Comparison of ENCODE assay signal across 8 cellular contexts in genomic region chr15:92809064-92809879, GRCh38.
DNase-seq lines count a peak whose midpoint lies in the region; ATAC-seq and TF ChIP-seq lines count a peak whose summit lies in the region.

No MANE protein-coding gene starts in this region.

- H3K4me3 ChIP-seq in left ventricle myocardium inferior (peak overlapping the region; percentile 75), prostate gland (peak overlapping the region; percentile 34 to 48), urinary bladder (ENCODE audit: low read depth, low read length) (peak overlapping the region; percentile 37)

- in situ Hi-C loops in GM13977 (cut with MboI; ENCODE audit: low pct_unique_long_range_greater_than_20kb, low sequenced_read_pairs, unreplicated experiment) = loop anchor here (5.0 kb wide), 1 partner anchor 93 kb away; the partner anchor contains the start of gene CHD2

- TF ChIP-seq CTCF in GM13977 (IDR thresholded peaks at IDR 0.05; ENCODE audit: extremely low read depth, insufficient read depth, missing control alignments) (peak; percentile 99), left ventricle myocardium inferior (IDR thresholded peaks at IDR 0.05; ENCODE audit: borderline replicate concordance) (peak; percentile 99), prostate gland (IDR thresholded peaks at IDR 0.05) (peak; percentile 98 to 100 (median 100))

- under 1% methylated on average over 80 of the region's 80 CpGs for WGBS in prostate gland
- WGBS in urinary bladder = under 1% methylated on average over 80 of the region's 80 CpGs

- peak; percentile 74 for ATAC-seq in HG02870 (IDR thresholded peaks at IDR 0.05; ENCODE audit: unreplicated experiment)

- H3K36me3 ChIP-seq in left ventricle myocardium inferior (no peaks in the 10 kb centered on the region), prostate gland (no peaks in the 10 kb centered on the region), urinary bladder (ENCODE audit: insufficient read depth) (no peaks in the 10 kb centered on the region)

- TF ChIP-seq POLR2A in prostate gland (IDR thresholded peaks at IDR 0.05) = peak; percentile 68

- intact Hi-C loops in left ventricle myocardium inferior (cut with micrococcal nuclease) (no loop called here), prostate gland (cut with DNase I) (loop anchor here (1.0 to 10.0 kb wide), 6 partner anchors 24 to 218 kb away; partner anchors contain the start of gene CHD2)

- peaks cover 39% of the 10 kb centered on the region for H3K4me1 ChIP-seq in left ventricle myocardium inferior
- H3K4me1 ChIP-seq in prostate gland (replicated peaks) = no peaks in the 10 kb centered on the region
- no peaks in the 10 kb centered on the region for H3K4me1 ChIP-seq in urinary bladder (ENCODE audit: insufficient read depth)

- no peaks in the 10 kb centered on the region for H3K9me3 ChIP-seq in left ventricle myocardium inferior (replicated peaks)
- H3K9me3 ChIP-seq in prostate gland = no peaks in the 10 kb centered on the region

- H3K27ac ChIP-seq in left ventricle myocardium inferior (replicated peaks) = peak overlapping the region; percentile 100
- peak overlapping the region; percentile 98 to 99 for H3K27ac ChIP-seq in prostate gland
- H3K27ac ChIP-seq in urinary bladder (ENCODE audit: low read depth) = peak overlapping the region; percentile 97

- H3K27me3 ChIP-seq in left ventricle myocardium inferior (ENCODE audit: low read depth) (no peaks in the 10 kb centered on the region), prostate gland (replicated peaks; ENCODE audit: insufficient read depth) (no peaks in the 10 kb centered on the region)

- DNase-seq in GM13977 (ENCODE audit: low spot score) = peak; percentile 97
- DNase-seq in NCI-H1436 treated with DMSO at 0.1 percent for 48 hours (lab: John Stamatoyannopoulos, UW) = peak; percentile 91
- DNase-seq in T follicular helper cell (ENCODE audit: low read depth) = peak; percentile 97
- DNase-seq in amniotic epithelial cell (ENCODE audit: low read depth) = peak; percentile 91
- DNase-seq in left ventricle myocardium inferior = peak; percentile 98
- DNase-seq in prostate gland (ENCODE audit: low spot score) = peak; percentile 93

Comparison
In these comparisons a context has a peak if more than half of its experiments do, and no peak if none do; other contexts are left out.
1. Peak in every context shown above with its lines: DNase-seq, ATAC-seq, H3K4me3 ChIP-seq and H3K27ac ChIP-seq.